Comparison of ENCODE assay signal across 29 cellular contexts in the genomic region with DNA sequence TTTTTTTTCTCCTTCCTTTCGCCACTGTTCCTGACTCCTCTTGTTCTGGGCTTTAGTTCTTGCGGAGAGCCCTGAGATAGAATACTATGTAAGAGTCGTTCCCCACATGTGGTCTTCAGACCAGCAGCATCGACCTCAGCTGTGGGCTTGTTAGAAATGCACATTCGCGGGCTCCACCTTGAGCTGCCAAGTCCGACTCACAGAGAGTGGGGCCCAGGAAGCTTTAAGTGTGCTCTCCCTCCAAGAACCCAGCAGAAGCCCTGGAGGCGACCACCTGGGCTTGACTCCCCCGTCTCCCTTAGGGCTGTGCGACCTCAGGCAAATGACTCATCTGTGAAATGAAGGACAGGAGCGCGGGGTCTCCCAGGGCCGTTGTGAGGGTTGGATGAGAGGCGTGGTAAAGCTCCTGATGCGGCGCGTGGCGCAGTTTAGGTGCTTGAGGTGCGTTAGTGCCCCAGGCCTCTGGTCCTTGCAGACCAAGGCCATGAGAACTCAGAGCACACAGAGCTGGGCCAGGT. TPM values are rescaled to one million over a fixed set of nuclear protein-coding genes. Genes with fewer than 3 reads are reported as not detected.
"Had no signal": no experiment of that assay in that cellular context is flagged by ENCODE, and none has a peak within 500 bp of the region (broad histone marks: within the 10 kb centered on the region; RNA-seq: fewer than 3 reads in every experiment).

No MANE protein-coding gene starts in this region.

- H3K27ac ChIP-seq: esophagus squamous epithelium, psoas muscle, suprapubic skin, transverse colon, upper lobe of right lung, uterus had no signal

- H3K27ac Mint-ChIP-seq: dendritic cell treated with granulocyte-macrophage colony-stimulating factor and Interleukin-4, amounts not matched to agents 40 ng/mL and 50 ng/mL, for 4 days; memory B cell; mesothelial cell of epicardium; naive thymus-derived CD4-positive, alpha-beta T cell; nephron; stimulated activated naive CD8-positive, alpha-beta T cell treated with anti-CD3 and anti-CD28 coated beads, Interleukin-15, amount 100 ng/mL, for 72 hours had no signal

- DNase-seq: cerebellar nuclear complex; effector CD8-positive, alpha-beta T cell; erythroblast; esophagus squamous epithelium; foreskin melanocyte; glutamatergic neuron; kidney; mucosa of descending colon; naive thymus-derived CD4-positive, alpha-beta T cell; nucleus accumbens; psoas muscle; right cardiac atrium; small intestine; stimulated activated CD4-positive, alpha-beta T cell treated with anti-CD3 and anti-CD28 coated beads, Interleukin-12 subunit alpha, Interleukin-12 subunit beta, amount 100 ng/mL, for 4 hours; stimulated activated CD4-positive, alpha-beta T cell treated with anti-CD3 and anti-CD28 coated beads, Interleukin-1b, Interleukin-23, amount 100 ng/mL, for 48 hours; stimulated activated CD4-positive, alpha-beta T cell treated with anti-CD3 and anti-CD28 coated beads, Interleukin-4, amount 100 ng/mL, for 1 hour; stimulated activated CD8-positive, alpha-beta memory T cell treated with anti-CD3 and anti-CD28 coated beads, Interleukin-4, amount 100 ng/mL, for 48 hours; stimulated activated naive CD4-positive, alpha-beta T cell; stimulated activated naive CD8-positive, alpha-beta T cell treated with anti-CD3 and anti-CD28 coated beads, Interleukin-15, amount 100 ng/mL, for 72 hours; transverse colon; upper lobe of right lung; uterus had no signal

- H3K27me3 ChIP-seq: esophagus squamous epithelium, suprapubic skin, transverse colon, upper lobe of right lung, uterus had no signal

- H3K9me3 ChIP-seq: esophagus squamous epithelium, mucosa of descending colon, psoas muscle, suprapubic skin, transverse colon, upper lobe of right lung, uterus had no signal

- H3K4me1 Mint-ChIP-seq: mesothelial cell of epicardium; nephron; stimulated activated naive CD8-positive, alpha-beta T cell treated with anti-CD3 and anti-CD28 coated beads, Interleukin-15, amount 100 ng/mL, for 72 hours had no signal

- H3K4me1 ChIP-seq: esophagus squamous epithelium, psoas muscle, suprapubic skin, transverse colon, upper lobe of right lung, uterus had no signal

- H3K27me3 Mint-ChIP-seq: dendritic cell treated with granulocyte-macrophage colony-stimulating factor and Interleukin-4, amounts not matched to agents 40 ng/mL and 50 ng/mL, for 4 days; memory B cell; naive thymus-derived CD4-positive, alpha-beta T cell; stimulated activated naive CD8-positive, alpha-beta T cell treated with anti-CD3 and anti-CD28 coated beads, Interleukin-15, amount 100 ng/mL, for 72 hours had no signal

- H3K4me3 Mint-ChIP-seq: dendritic cell treated with granulocyte-macrophage colony-stimulating factor and Interleukin-4, amounts not matched to agents 40 ng/mL and 50 ng/mL, for 4 days; memory B cell; mesothelial cell of epicardium; naive thymus-derived CD4-positive, alpha-beta T cell; nephron; stimulated activated naive CD8-positive, alpha-beta T cell treated with anti-CD3 and anti-CD28 coated beads, Interleukin-15, amount 100 ng/mL, for 72 hours had no signal

- H3K4me3 ChIP-seq: esophagus squamous epithelium, lung, mucosa of descending colon, psoas muscle, suprapubic skin, transverse colon, upper lobe of right lung, uterus had no signal

- ATAC-seq: left lobe of liver; mucosa of descending colon; naive thymus-derived CD4-positive, alpha-beta T cell; psoas muscle; right cardiac atrium; stimulated activated naive CD8-positive, alpha-beta T cell treated with anti-CD3 and anti-CD28 coated beads, Interleukin-15, amount 100 ng/mL, for 72 hours; upper lobe of right lung had no signal

- H3K36me3 ChIP-seq: uterus had no signal

RNA-seq across cellular contexts. Expression of a gene that starts 50.5 kb away (rescaled TPM):
- polyA plus RNA-seq: naive thymus-derived CD4-positive, alpha-beta T cell had no signal
